ENCODE assay signal across 27 cellular contexts in genomic region chr20:9331707-9332435, GRCh38.
DNase-seq lines count a peak whose midpoint lies in the region; ATAC-seq, FAIRE-seq and TF ChIP-seq lines count a peak whose summit lies in the region.
"Had no signal": no experiment of that assay in that cellular context is flagged by ENCODE, and none has a peak within 500 bp of the region (broad histone marks: within the 10 kb centered on the region; RNA-seq: fewer than 3 reads in every experiment).

No MANE protein-coding gene starts in this region.

- WGBS in hepatocyte (ENCODE audit: low lambda C conversion rate, missing lambda C conversion rate): 88% methylated on average over 2 of the region's 2 CpGs

- no peaks in the 10 kb centered on the region for H3K27me3 ChIP-seq in left ventricle myocardium inferior (ENCODE audit: low read depth)
- H3K27me3 ChIP-seq in hepatocyte: no peaks in the 10 kb centered on the region
- H3K27me3 ChIP-seq: brain microvascular endothelial cell, pancreas had no signal

- FAIRE-seq in frontal cortex (lab: Jason Lieb, UNC): no peak
- FAIRE-seq: colon, GM12892, pancreas had no signal

- H3K27ac ChIP-seq in left ventricle myocardium inferior (replicated peaks) (no peak overlapping the region), hepatocyte (peak overlapping the region; percentile 80)
- H3K27ac ChIP-seq: brain microvascular endothelial cell, RWPE1, VCaP had no signal

- no peak overlapping the region for H3K4me3 Mint-ChIP-seq in WTC11
- H3K4me3 Mint-ChIP-seq: activated CD4-positive, alpha-beta T cell treated with anti-CD3 and anti-CD28 coated beads, Interleukin-2, amount 10 ng/mL, durations not matched to agents 24 days and 14 days; activated T-cell treated with anti-CD3 and anti-CD28 coated beads, Interleukin-2, amount 50 U/mL, for 72 hours; CD14-positive monocyte; naive thymus-derived CD8-positive, alpha-beta T cell had no signal

- ATAC-seq in Right ventricle myocardium superior (ENCODE audit: poor library complexity): peak; percentile 68
- ATAC-seq in WTC11: peak; percentile 56
- no peak for ATAC-seq in HG02588 (IDR thresholded peaks at IDR 0.05; ENCODE audit: unreplicated experiment)
- no peak for ATAC-seq in HG03378 (IDR thresholded peaks at IDR 0.05; ENCODE audit: unreplicated experiment)
- ATAC-seq: activated T-cell treated with anti-CD3 and anti-CD28 coated beads, Interleukin-2, amount 50 U/mL, for 72 hours; naive thymus-derived CD8-positive, alpha-beta T cell; pancreas; stimulated activated naive CD8-positive, alpha-beta T cell treated with anti-CD3 and anti-CD28 coated beads, Interleukin-15, Interleukin-2, amounts not matched to agents 100 U/mL and 50 U/mL, for 24 hours had no signal

- no peaks in the 10 kb centered on the region for H3K36me3 Mint-ChIP-seq in WTC11
- H3K36me3 Mint-ChIP-seq: CD14-positive monocyte; naive thymus-derived CD8-positive, alpha-beta T cell had no signal

- no peak overlapping the region for H3K4me2 ChIP-seq in hepatocyte

- CTCF ChIA-PET in WTC11 (lab: Charles Lee): interaction anchor here (0.5 to 2.0 kb wide), 5 partner anchors 8 to 478 kb away, joined by 3 to 9 read pairs (median 7); no protein-coding TSS in a partner anchor

- H3K9me2 ChIP-seq in hepatocyte (replicated peaks; ENCODE audit: insufficient read depth): no peaks in the 10 kb centered on the region

- H3K36me3 ChIP-seq in left ventricle myocardium inferior (no peaks in the 10 kb centered on the region), hepatocyte (replicated peaks; ENCODE audit: insufficient read depth, low read depth) (no peaks in the 10 kb centered on the region)
- H3K36me3 ChIP-seq: brain microvascular endothelial cell, pancreas had no signal

- no peaks in the 10 kb centered on the region for H3K27me3 Mint-ChIP-seq in WTC11 (ENCODE audit: low read depth)
- H3K27me3 Mint-ChIP-seq: activated CD4-positive, alpha-beta T cell treated with anti-CD3 and anti-CD28 coated beads, Interleukin-2, amount 10 ng/mL, durations not matched to agents 24 days and 14 days; naive thymus-derived CD8-positive, alpha-beta T cell had no signal

- intact Hi-C loops in Right ventricle myocardium superior (cut with DNase I): no loop called here
- intact Hi-C loops in left ventricle myocardium inferior (cut with micrococcal nuclease): no loop called here

- POLR2A ChIA-PET in WTC11 (lab: Charles Lee): no interaction called here

- no peaks in the 10 kb centered on the region for H3K79me2 ChIP-seq in hepatocyte

- H3K9me3 ChIP-seq in left ventricle myocardium inferior (replicated peaks) (no peaks in the 10 kb centered on the region), hepatocyte (ENCODE audit: low read depth) (no peaks in the 10 kb centered on the region)
- H3K9me3 ChIP-seq: pancreas had no signal

- peaks cover 19% of the 10 kb centered on the region for H3K4me1 Mint-ChIP-seq in WTC11
- H3K4me1 Mint-ChIP-seq: activated CD4-positive, alpha-beta T cell treated with anti-CD3 and anti-CD28 coated beads, Interleukin-2, amount 10 ng/mL, durations not matched to agents 24 days and 14 days; CD14-positive monocyte; naive thymus-derived CD8-positive, alpha-beta T cell had no signal

- H3K4me3 ChIP-seq in left ventricle myocardium inferior (no peak overlapping the region), hepatocyte (no peak overlapping the region)
- H3K4me3 ChIP-seq: pancreas had no signal

- TF ChIP-seq CTCF in left ventricle myocardium inferior (IDR thresholded peaks at IDR 0.05; ENCODE audit: borderline replicate concordance): no peak
- TF ChIP-seq CTCF in WTC11 (IDR thresholded peaks at IDR 0.05): no peak
- TF ChIP-seq CTCF in hepatocyte (IDR thresholded peaks at IDR 0.05; ENCODE audit: poor library complexity): no peak

- no peaks in the 10 kb centered on the region for H4K20me1 ChIP-seq in hepatocyte (ENCODE audit: insufficient read depth, poor library complexity, severe bottlenecking)

- H3K4me1 ChIP-seq in left ventricle myocardium inferior: peaks cover 29% of the 10 kb centered on the region
- H3K4me1 ChIP-seq in hepatocyte (ENCODE audit: insufficient read depth): peaks cover 44% of the 10 kb centered on the region
- H3K4me1 ChIP-seq: pancreas had no signal

- H2AFZ ChIP-seq in hepatocyte: no peak overlapping the region

- DNase-seq in Right ventricle myocardium superior: no peak
- no peak for DNase-seq in left ventricle myocardium inferior
- no peak for DNase-seq in WTC11 (ENCODE audit: low spot score)
- DNase-seq in hepatocyte (ENCODE audit: low spot score): no peak
- no peak for DNase-seq in frontal cortex (ENCODE audit: low spot score in 2 of 2)
- no peak for DNase-seq in A172 (ENCODE audit: low spot score)
- DNase-seq: activated CD4-positive, alpha-beta T cell treated with anti-CD3 and anti-CD28 coated beads, Interleukin-2, amount 10 ng/mL, durations not matched to agents 24 days and 14 days; activated naive CD4-positive, alpha-beta T cell treated with Interleukin-2 at 50 U/mL for 16 hours; activated T-cell treated with anti-CD3 and anti-CD28 coated beads, Interleukin-2, amount 50 U/mL, for 72 hours; brain microvascular endothelial cell; Calu3; HCEC 1CT; left colon; naive thymus-derived CD8-positive, alpha-beta T cell; NCI-H1105; NCI-H2081 treated with DMSO at 0.1 percent for 48 hours; NCI-H526; pancreas; stimulated activated CD4-positive, alpha-beta T cell treated with anti-CD3 and anti-CD28 coated beads, Interleukin-15, amount 100 ng/mL, for 24 hours; stimulated activated naive CD8-positive, alpha-beta T cell treated with anti-CD3 and anti-CD28 coated beads, Interleukin-15, Interleukin-2, amounts not matched to agents 100 U/mL and 50 U/mL, for 24 hours had no signal

- no peak overlapping the region for H3K27ac Mint-ChIP-seq in WTC11
- H3K27ac Mint-ChIP-seq: activated CD4-positive, alpha-beta T cell treated with anti-CD3 and anti-CD28 coated beads, Interleukin-2, amount 10 ng/mL, durations not matched to agents 24 days and 14 days; activated T-cell treated with anti-CD3 and anti-CD28 coated beads, Interleukin-2, amount 50 U/mL, for 72 hours; CD14-positive monocyte; naive thymus-derived CD8-positive, alpha-beta T cell had no signal

- H3K9me3 Mint-ChIP-seq in WTC11: no peaks in the 10 kb centered on the region
- H3K9me3 Mint-ChIP-seq: activated CD4-positive, alpha-beta T cell treated with anti-CD3 and anti-CD28 coated beads, Interleukin-2, amount 10 ng/mL, durations not matched to agents 24 days and 14 days; activated T-cell treated with anti-CD3 and anti-CD28 coated beads, Interleukin-2, amount 50 U/mL, for 72 hours; CD14-positive monocyte; naive thymus-derived CD8-positive, alpha-beta T cell had no signal

TF ChIP-seq in WTC11, 78 proteins besides CTCF, POLR2A, EP300 and RAD21 (continues in another document):
- TF ChIP-seq NFYB (CRISPR knock-in tag; conservative IDR thresholded peaks at IDR 0.05; ENCODE audit: low read depth) (no peak), ZSCAN18 (CRISPR knock-in tag; IDR thresholded peaks at IDR 0.05) (no peak), PRRX2 (CRISPR knock-in tag; IDR thresholded peaks at IDR 0.05) (no peak), ZNF423 (CRISPR knock-in tag; IDR thresholded peaks at IDR 0.05) (no peak), ZMAT4 (CRISPR knock-in tag; IDR thresholded peaks at IDR 0.05) (no peak), PREB (CRISPR knock-in tag; IDR thresholded peaks at IDR 0.05; ENCODE audit: borderline replicate concordance) (no peak)

Comparison
In these comparisons a context has a peak if more than half of its experiments do, and no peak if none do; other contexts are left out.
1. ATAC-seq: peak in Right ventricle myocardium superior (single experiment) and WTC11 (single experiment); none in HG02588 (single experiment) and HG03378 (single experiment).